ENCODE assay signal across 17 cellular contexts in genomic region chr5:180521591-180521990, GRCh38.
"Had no signal": no experiment of that assay in that cellular context is flagged by ENCODE, and none has a peak within 500 bp of the region (broad histone marks: within the 10 kb centered on the region; RNA-seq: fewer than 3 reads in every experiment).

No MANE protein-coding gene starts in this region.

- H3K36me3 ChIP-seq: ascending aorta, esophagus squamous epithelium, thoracic aorta, upper lobe of left lung had no signal

- H3K4me3 Mint-ChIP-seq: activated CD8-positive, alpha-beta T cell treated with anti-CD3 and anti-CD28 coated beads for 36 hours; activated naive CD4-positive, alpha-beta T cell treated with anti-CD3 and anti-CD28 coated beads, Interleukin-2, amount 10 ng/mL, durations not matched to agents 7 days and 5 days; activated T-cell treated with anti-CD3 and anti-CD28 coated beads, Interleukin-2, amount 50 U/mL, for 4 hours; dendritic cell treated with granulocyte-macrophage colony-stimulating factor and Interleukin-4, amounts not matched to agents 40 ng/mL and 50 ng/mL, for 4 days; natural killer cell; stimulated activated naive B cell treated with anti-CD40 and anti-IgM and Interleukin-4, amounts not matched to agents 10 μg/mL and 1 μg/mL and 100 μg/mL, for 72 hours had no signal

- ATAC-seq: activated CD8-positive, alpha-beta T cell treated with anti-CD3 and anti-CD28 coated beads for 36 hours; left cardiac atrium; natural killer cell; stimulated activated naive B cell treated with anti-CD40 and anti-IgM and Interleukin-4, amounts not matched to agents 10 μg/mL and 1 μg/mL and 100 μg/mL, for 72 hours had no signal

- DNase-seq: activated CD4-positive, alpha-beta T cell treated with anti-CD3 and anti-CD28 coated beads for 48 hours; activated CD4-positive, CD25-positive, alpha-beta regulatory T cell; activated CD8-positive, alpha-beta T cell treated with anti-CD3 and anti-CD28 coated beads for 36 hours; activated effector memory CD4-positive, alpha-beta T cell treated with Interleukin-2 at 50 U/mL for 16 hours; activated naive CD4-positive, alpha-beta T cell treated with anti-CD3 and anti-CD28 coated beads, Interleukin-2, amount 10 ng/mL, durations not matched to agents 7 days and 5 days; activated T-cell treated with anti-CD3 and anti-CD28 coated beads, Interleukin-2, amount 50 U/mL, for 4 hours; effector CD8-positive, alpha-beta T cell; esophagus squamous epithelium; left cardiac atrium; natural killer cell; stimulated activated naive B cell treated with anti-CD40 and anti-IgM and Interleukin-4, amounts not matched to agents 10 μg/mL and 1 μg/mL and 100 μg/mL, for 72 hours; T1000; upper lobe of left lung had no signal

- H3K27ac Mint-ChIP-seq: activated CD8-positive, alpha-beta T cell treated with anti-CD3 and anti-CD28 coated beads for 36 hours; activated naive CD4-positive, alpha-beta T cell treated with anti-CD3 and anti-CD28 coated beads, Interleukin-2, amount 10 ng/mL, durations not matched to agents 7 days and 5 days; dendritic cell treated with granulocyte-macrophage colony-stimulating factor and Interleukin-4, amounts not matched to agents 40 ng/mL and 50 ng/mL, for 4 days; stimulated activated naive B cell treated with anti-CD40 and anti-IgM and Interleukin-4, amounts not matched to agents 10 μg/mL and 1 μg/mL and 100 μg/mL, for 72 hours had no signal

- H3K36me3 Mint-ChIP-seq: natural killer cell had no signal

- H3K9me3 Mint-ChIP-seq: activated CD8-positive, alpha-beta T cell treated with anti-CD3 and anti-CD28 coated beads for 36 hours; activated naive CD4-positive, alpha-beta T cell treated with anti-CD3 and anti-CD28 coated beads, Interleukin-2, amount 10 ng/mL, durations not matched to agents 7 days and 5 days; activated T-cell treated with anti-CD3 and anti-CD28 coated beads, Interleukin-2, amount 50 U/mL, for 4 hours; dendritic cell treated with granulocyte-macrophage colony-stimulating factor and Interleukin-4, amounts not matched to agents 40 ng/mL and 50 ng/mL, for 4 days; natural killer cell; stimulated activated naive B cell treated with anti-CD40 and anti-IgM and Interleukin-4, amounts not matched to agents 10 μg/mL and 1 μg/mL and 100 μg/mL, for 72 hours had no signal

- H3K27ac ChIP-seq: ascending aorta, esophagus squamous epithelium, thoracic aorta, upper lobe of left lung had no signal

- H3K9me3 ChIP-seq: ascending aorta, esophagus squamous epithelium, thoracic aorta, upper lobe of left lung had no signal

- FAIRE-seq: endothelial cell of umbilical vein had no signal

- H3K4me1 ChIP-seq: ascending aorta had no signal

- H3K27me3 ChIP-seq: ascending aorta, esophagus squamous epithelium, upper lobe of left lung had no signal

- H3K4me3 ChIP-seq: ascending aorta, esophagus squamous epithelium, thoracic aorta, upper lobe of left lung had no signal

- H3K27me3 Mint-ChIP-seq: activated CD8-positive, alpha-beta T cell treated with anti-CD3 and anti-CD28 coated beads for 36 hours; activated naive CD4-positive, alpha-beta T cell treated with anti-CD3 and anti-CD28 coated beads, Interleukin-2, amount 10 ng/mL, durations not matched to agents 7 days and 5 days; dendritic cell treated with granulocyte-macrophage colony-stimulating factor and Interleukin-4, amounts not matched to agents 40 ng/mL and 50 ng/mL, for 4 days; stimulated activated naive B cell treated with anti-CD40 and anti-IgM and Interleukin-4, amounts not matched to agents 10 μg/mL and 1 μg/mL and 100 μg/mL, for 72 hours had no signal
